17 cellular contexts compared by ENCODE assay signal in the genomic region with DNA sequence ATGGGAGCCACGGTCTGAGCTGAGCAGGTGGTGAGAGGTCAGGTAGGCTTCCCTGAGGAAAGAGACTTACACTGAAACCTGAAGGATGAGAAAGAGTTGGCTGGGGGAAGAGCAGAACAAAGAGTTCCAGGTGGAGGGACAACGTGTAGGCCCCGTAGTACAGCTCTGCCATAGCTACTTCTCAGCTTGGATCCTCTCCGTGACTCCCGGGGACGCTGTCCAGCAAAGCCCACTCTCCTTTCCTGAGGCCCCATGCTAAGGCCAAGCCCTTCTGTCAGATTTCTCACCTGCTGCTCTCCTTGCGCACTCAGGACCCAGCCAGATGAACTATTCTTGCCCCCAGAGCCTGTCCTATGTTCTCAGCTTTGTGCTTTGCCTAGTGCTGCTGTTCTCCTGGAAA.
DNase-seq lines count a peak whose midpoint lies in the region; ATAC-seq and TF ChIP-seq lines count a peak whose summit lies in the region.
"Had no signal": no experiment of that assay in that cellular context is flagged by ENCODE, and none has a peak within 500 bp of the region (broad histone marks: within the 10 kb centered on the region; RNA-seq: fewer than 3 reads in every experiment).

No MANE protein-coding gene starts in this region.

- no peak overlapping the region for H3K4me2 ChIP-seq in GM23338
- H3K4me2 ChIP-seq in mesenchymal stem cell (ENCODE audit: low read length, poor library complexity, severe bottlenecking), result no peak overlapping the region
- H3K4me2 ChIP-seq: BLaER1 had no signal

- no peak for TF ChIP-seq CTCF in GM23338 (conservative IDR thresholded peaks at IDR 0.05; ENCODE audit: low read depth in 2 of 2)

- POLR2A ChIA-PET in T-cell (lab: Charles Lee), result interaction anchor here in 1 of 2 donors (0.6 kb wide), 1 partner anchor 11 kb away, joined by 3 read pairs; no protein-coding TSS in a partner anchor

- H2BK15ac ChIP-seq in mesenchymal stem cell (ENCODE audit: low read depth, poor library complexity, severe bottlenecking), result no peak overlapping the region

- peaks cover 17% of the 10 kb centered on the region for H3K4me1 Mint-ChIP-seq in GM23338
- H3K4me1 Mint-ChIP-seq in stimulated activated memory B cell treated with anti-CD40 and anti-IgM and Interleukin-4, amounts not matched to agents 10 μg/mL and 1 μg/mL and 100 μg/mL, for 72 hours, result peaks cover 4% of the 10 kb centered on the region
- no peaks in the 10 kb centered on the region for H3K4me1 Mint-ChIP-seq in T-cell
- H3K4me1 Mint-ChIP-seq: CD4-positive, CD25-positive, alpha-beta regulatory T cell had no signal

- no peak overlapping the region for H4K8ac ChIP-seq in mesenchymal stem cell (ENCODE audit: low read length)

- no peak overlapping the region for H2BK120ac ChIP-seq in mesenchymal stem cell (ENCODE audit: low read depth, low read length)

- H3K9me2 ChIP-seq in GM23338 (ENCODE audit: insufficient read depth), result no peaks in the 10 kb centered on the region

- peaks cover 36% of the 10 kb centered on the region for H3K9me3 Mint-ChIP-seq in GM23338
- H3K9me3 Mint-ChIP-seq in stimulated activated memory B cell treated with anti-CD40 and anti-IgM and Interleukin-4, amounts not matched to agents 10 μg/mL and 1 μg/mL and 100 μg/mL, for 72 hours, result peaks cover 3% of the 10 kb centered on the region
- H3K9me3 Mint-ChIP-seq in T-cell, result no peaks in the 10 kb centered on the region

- H3K4me3 Mint-ChIP-seq in GM23338, result no peak overlapping the region
- H3K4me3 Mint-ChIP-seq in stimulated activated memory B cell treated with anti-CD40 and anti-IgM and Interleukin-4, amounts not matched to agents 10 μg/mL and 1 μg/mL and 100 μg/mL, for 72 hours, result no peak overlapping the region
- no peak overlapping the region for H3K4me3 Mint-ChIP-seq in T-cell
- H3K4me3 Mint-ChIP-seq: B cell; CD4-positive, CD25-positive, alpha-beta regulatory T cell; CD8-positive, alpha-beta T cell had no signal

- H3K27ac ChIP-seq in GM23338 (ENCODE audit: low read depth) (no peak overlapping the region), mesenchymal stem cell (ENCODE audit: low read length, poor library complexity, severe bottlenecking) (no peak overlapping the region)
- H3K27ac ChIP-seq: 22Rv1, BLaER1, C4-2B had no signal

- H3K27ac Mint-ChIP-seq in GM23338 (no peak overlapping the region), T-cell (no peak overlapping the region)
- H3K27ac Mint-ChIP-seq in stimulated activated memory B cell treated with anti-CD40 and anti-IgM and Interleukin-4, amounts not matched to agents 10 μg/mL and 1 μg/mL and 100 μg/mL, for 72 hours, result no peak overlapping the region
- H3K27ac Mint-ChIP-seq: B cell; CD8-positive, alpha-beta T cell had no signal

- no peak overlapping the region for H2BK12ac ChIP-seq in mesenchymal stem cell (ENCODE audit: low read length in 2 of 2)

- H3K23ac ChIP-seq in mesenchymal stem cell (ENCODE audit: low read length in 2 of 2), result no peak overlapping the region

- H3K27me3 ChIP-seq in GM23338 (ENCODE audit: insufficient read depth), result no peaks in the 10 kb centered on the region
- peaks cover 32 to 36% of the 10 kb centered on the region in 2 experiments for H3K27me3 ChIP-seq in mesenchymal stem cell (ENCODE audit: control insufficient read depth in 1 of 2, insufficient read depth in 1 of 2, low read length in 2 of 2)
- H3K27me3 ChIP-seq: BLaER1 had no signal

- no peak for TF ChIP-seq RAD21 in Ishikawa (IDR thresholded peaks at IDR 0.05; ENCODE audit: low read depth)

- TF ChIP-seq EP300 in Ishikawa (IDR thresholded peaks at IDR 0.05; ENCODE audit: borderline replicate concordance), result no peak

- ATAC-seq in GM23338 (no peak), T-cell (replicated peaks in 1 of 4) (no peak)
- peak; percentile 39 for ATAC-seq in stimulated activated memory B cell treated with anti-CD40 and anti-IgM and Interleukin-4, amounts not matched to agents 10 μg/mL and 1 μg/mL and 100 μg/mL, for 72 hours
- ATAC-seq: CD8-positive, alpha-beta T cell had no signal

- no peaks in the 10 kb centered on the region for H3K9me3 ChIP-seq in mesenchymal stem cell (ENCODE audit: control insufficient read depth, low read length)
- H3K9me3 ChIP-seq: BLaER1, Caco-2, HAP-1 had no signal

- H3K79me1 ChIP-seq in mesenchymal stem cell (replicated peaks; ENCODE audit: low read length, poor library complexity, severe bottlenecking), result no peaks in the 10 kb centered on the region

- H2AFZ ChIP-seq in GM23338, result no peak overlapping the region
- H2AFZ ChIP-seq in mesenchymal stem cell (ENCODE audit: low read depth, low read length), result no peak overlapping the region

- no peak overlapping the region for H3K9ac ChIP-seq in mesenchymal stem cell (ENCODE audit: low read length)
- H3K9ac ChIP-seq: BLaER1 had no signal

- H3K36me3 ChIP-seq in GM23338 (ENCODE audit: insufficient read depth), result peaks cover 16% of the 10 kb centered on the region; the same call in 1 of the 2 replicates
- H3K36me3 ChIP-seq in mesenchymal stem cell (ENCODE audit: control insufficient read depth in 1 of 2, insufficient read depth in 2 of 2, low read depth in 1 of 2, low read length in 2 of 2), result no peaks in the 10 kb centered on the region
- H3K36me3 ChIP-seq: BLaER1, HAP-1 had no signal

- 78% methylated on average over 7 of the region's 7 CpGs for WGBS in mesenchymal stem cell

- H2AK5ac ChIP-seq in mesenchymal stem cell (ENCODE audit: low read length, severe bottlenecking), result no peak overlapping the region

- no peaks in the 10 kb centered on the region for H4K20me1 ChIP-seq in GM23338 (replicated peaks; ENCODE audit: insufficient read depth)
- H4K20me1 ChIP-seq: BLaER1 had no signal

- H3K27me3 Mint-ChIP-seq in GM23338 (ENCODE audit: insufficient read depth, low read depth, poor library complexity) (peaks cover 12% of the 10 kb centered on the region), T-cell (peaks cover 30 to 32% of the 10 kb centered on the region in 2 donors)
- H3K27me3 Mint-ChIP-seq in stimulated activated memory B cell treated with anti-CD40 and anti-IgM and Interleukin-4, amounts not matched to agents 10 μg/mL and 1 μg/mL and 100 μg/mL, for 72 hours, result peaks cover 21% of the 10 kb centered on the region

- DNase-seq in GM23338 (ENCODE audit: low spot score) (no peak), iPS-NIHi7 (ENCODE audit: extremely low spot score) (peak; percentile 9), T-cell (no peak), mesenchymal stem cell (no peak), activated T-cell treated with anti-CD3 and anti-CD28 coated beads for 4 hours (no peak)
- DNase-seq: Caco-2; CD4-positive, CD25-positive, alpha-beta regulatory T cell; CD8-positive, alpha-beta T cell; DMS153; DND-41 had no signal

- no peak overlapping the region for H3K4ac ChIP-seq in mesenchymal stem cell (ENCODE audit: low read depth in 1 of 2, low read length in 2 of 2)

- no peak overlapping the region for H3K18ac ChIP-seq in mesenchymal stem cell (ENCODE audit: low read depth in 1 of 2, low read length in 2 of 2)

- no peaks in the 10 kb centered on the region for H3F3A ChIP-seq in GM23338 (replicated peaks; ENCODE audit: low read depth)

- CTCF ChIA-PET in T-cell (lab: Charles Lee), result interaction anchor here in 1 of 2 donors (0.8 to 1.0 kb wide), 2 partner anchors 357 to 528 kb away, joined by 3 read pairs; no protein-coding TSS in a partner anchor

- no peak overlapping the region for H3K14ac ChIP-seq in mesenchymal stem cell (ENCODE audit: low read length in 2 of 2)

- H3K4me1 ChIP-seq in GM23338 (ENCODE audit: insufficient read depth) (peaks cover 7% of the 10 kb centered on the region; the same call in 1 of the 2 replicates), mesenchymal stem cell (ENCODE audit: control insufficient read depth, insufficient read depth, low read depth, low read length) (no peaks in the 10 kb centered on the region)
- H3K4me1 ChIP-seq: BLaER1, Caco-2, HAP-1 had no signal

- no peak overlapping the region for H4K91ac ChIP-seq in mesenchymal stem cell (ENCODE audit: low read length)

- H2BK5ac ChIP-seq in mesenchymal stem cell (ENCODE audit: low read depth, low read length, poor library complexity, severe bottlenecking), result no peak overlapping the region

- peaks cover 44% of the 10 kb centered on the region for H3K36me3 Mint-ChIP-seq in GM23338 (ENCODE audit: low read depth)
- H3K36me3 Mint-ChIP-seq in stimulated activated memory B cell treated with anti-CD40 and anti-IgM and Interleukin-4, amounts not matched to agents 10 μg/mL and 1 μg/mL and 100 μg/mL, for 72 hours, result no peaks in the 10 kb centered on the region
- no peaks in the 10 kb centered on the region for H3K36me3 Mint-ChIP-seq in T-cell
- H3K36me3 Mint-ChIP-seq: CD4-positive, CD25-positive, alpha-beta regulatory T cell; CD8-positive, alpha-beta T cell had no signal

- H3K4me3 ChIP-seq in GM23338, result no peak overlapping the region
- no peak overlapping the region for H3K4me3 ChIP-seq in mesenchymal stem cell (ENCODE audit: insufficient read depth in 1 of 2, low read depth in 1 of 2, low read length in 2 of 2)
- H3K4me3 ChIP-seq: BLaER1, HAP-1 had no signal

- H3K79me2 ChIP-seq in GM23338 (replicated peaks; ENCODE audit: insufficient read depth), result no peaks in the 10 kb centered on the region

TF ChIP-seq in GM23338, 12 proteins besides CTCF, POLR2A, EP300 and RAD21 (continues in another document):
- TF ChIP-seq POLR2AphosphoS5 (IDR thresholded peaks at IDR 0.05; ENCODE audit: low read depth), result no peak

TF ChIP-seq in Ishikawa, 13 proteins besides CTCF, POLR2A, EP300 and RAD21:
- TF ChIP-seq REST (IDR thresholded peaks at IDR 0.05; ENCODE audit: low read depth), result peak; percentile 43; the same call in 1 of the 2 replicates
- no peak for TF ChIP-seq NFIC (IDR thresholded peaks at IDR 0.05)
